ENCODE assay signal across 23 cellular contexts in genomic region chr3:54792584-54792983, GRCh38.
"Had no signal": no experiment of that assay in that cellular context is flagged by ENCODE, and none has a peak within 500 bp of the region (broad histone marks: within the 10 kb centered on the region; RNA-seq: fewer than 3 reads in every experiment).

No MANE protein-coding gene starts in this region.

- H3K9me3 ChIP-seq: adrenal gland, SK-N-SH had no signal

- FAIRE-seq: colon, RCC 7860 had no signal

- H3K27me3 Mint-ChIP-seq: activated naive CD8-positive, alpha-beta T cell treated with anti-CD3 and anti-CD28 coated beads, Interleukin-2, amount 10 ng/mL, durations not matched to agents 7 days and 5 days had no signal

- H3K4me2 ChIP-seq: SK-N-SH had no signal

- H3K36me3 ChIP-seq: adrenal gland, WERI-Rb-1 had no signal

- H3K36me3 Mint-ChIP-seq: activated naive CD8-positive, alpha-beta T cell treated with anti-CD3 and anti-CD28 coated beads, Interleukin-2, amount 10 ng/mL, durations not matched to agents 7 days and 5 days had no signal

- H3K27ac Mint-ChIP-seq: activated CD8-positive, alpha-beta T cell treated with anti-CD3 and anti-CD28 coated beads, Interleukin-2, amount 10 ng/mL, durations not matched to agents 7 days and 5 days; activated naive CD8-positive, alpha-beta T cell treated with anti-CD3 and anti-CD28 coated beads, Interleukin-2, amount 10 ng/mL, durations not matched to agents 7 days and 5 days had no signal

- H3K9me3 Mint-ChIP-seq: activated naive CD8-positive, alpha-beta T cell treated with anti-CD3 and anti-CD28 coated beads, Interleukin-2, amount 10 ng/mL, durations not matched to agents 7 days and 5 days had no signal

- DNase-seq: activated CD4-positive, alpha-beta T cell treated with anti-CD3 and anti-CD28 coated beads for 48 hours; activated CD4-positive, alpha-beta T cell treated with anti-CD3 and anti-CD28 coated beads, Interleukin-2, amount 50 U/mL, for 4 hours; activated CD8-positive, alpha-beta memory T cell treated with anti-CD3 and anti-CD28 coated beads, Interleukin-2, amount 50 U/mL, for 48 hours; activated CD8-positive, alpha-beta T cell treated with anti-CD3 and anti-CD28 coated beads, Interleukin-2, amount 10 ng/mL, durations not matched to agents 7 days and 5 days; activated naive CD4-positive, alpha-beta T cell treated with anti-CD3 and anti-CD28 coated beads, Interleukin-2, amount 50 U/mL, for 16 hours; activated naive CD8-positive, alpha-beta T cell treated with anti-CD3 and anti-CD28 coated beads, Interleukin-2, amount 10 ng/mL, durations not matched to agents 7 days and 5 days; activated T-cell treated with anti-CD3 and anti-CD28 coated beads, Interleukin-2, amount 50 U/mL, for 1 hour; adrenal gland; cerebellar nuclear complex; MM.1S; NCI-H1105; NCI-H1436; NCI-H187; NCI-H2081; NCI-H524; PC-3; SIG-M5; SK-N-SH; T-helper 1 cell; WERI-Rb-1 had no signal

- H3K4me3 ChIP-seq: adrenal gland had no signal

- ATAC-seq: activated CD4-positive, CD25-positive, alpha-beta regulatory T cell treated with anti-CD3 and anti-CD28 coated beads, Interleukin-2, amount 50 U/mL, for 24 hours; activated CD8-positive, alpha-beta T cell treated with anti-CD3 and anti-CD28 coated beads, Interleukin-2, amount 10 ng/mL, durations not matched to agents 7 days and 5 days; PC-3 had no signal

- H3K27ac ChIP-seq: adrenal gland, WERI-Rb-1 had no signal

- H3K27me3 ChIP-seq: adrenal gland had no signal

- H3K9ac ChIP-seq: SK-N-SH had no signal

- H3K4me3 Mint-ChIP-seq: activated CD8-positive, alpha-beta T cell treated with anti-CD3 and anti-CD28 coated beads, Interleukin-2, amount 10 ng/mL, durations not matched to agents 7 days and 5 days; activated naive CD8-positive, alpha-beta T cell treated with anti-CD3 and anti-CD28 coated beads, Interleukin-2, amount 10 ng/mL, durations not matched to agents 7 days and 5 days had no signal

- H3K4me1 ChIP-seq: adrenal gland had no signal

- H3K4me1 Mint-ChIP-seq: activated naive CD8-positive, alpha-beta T cell treated with anti-CD3 and anti-CD28 coated beads, Interleukin-2, amount 10 ng/mL, durations not matched to agents 7 days and 5 days had no signal
